In the genomic region with DNA sequence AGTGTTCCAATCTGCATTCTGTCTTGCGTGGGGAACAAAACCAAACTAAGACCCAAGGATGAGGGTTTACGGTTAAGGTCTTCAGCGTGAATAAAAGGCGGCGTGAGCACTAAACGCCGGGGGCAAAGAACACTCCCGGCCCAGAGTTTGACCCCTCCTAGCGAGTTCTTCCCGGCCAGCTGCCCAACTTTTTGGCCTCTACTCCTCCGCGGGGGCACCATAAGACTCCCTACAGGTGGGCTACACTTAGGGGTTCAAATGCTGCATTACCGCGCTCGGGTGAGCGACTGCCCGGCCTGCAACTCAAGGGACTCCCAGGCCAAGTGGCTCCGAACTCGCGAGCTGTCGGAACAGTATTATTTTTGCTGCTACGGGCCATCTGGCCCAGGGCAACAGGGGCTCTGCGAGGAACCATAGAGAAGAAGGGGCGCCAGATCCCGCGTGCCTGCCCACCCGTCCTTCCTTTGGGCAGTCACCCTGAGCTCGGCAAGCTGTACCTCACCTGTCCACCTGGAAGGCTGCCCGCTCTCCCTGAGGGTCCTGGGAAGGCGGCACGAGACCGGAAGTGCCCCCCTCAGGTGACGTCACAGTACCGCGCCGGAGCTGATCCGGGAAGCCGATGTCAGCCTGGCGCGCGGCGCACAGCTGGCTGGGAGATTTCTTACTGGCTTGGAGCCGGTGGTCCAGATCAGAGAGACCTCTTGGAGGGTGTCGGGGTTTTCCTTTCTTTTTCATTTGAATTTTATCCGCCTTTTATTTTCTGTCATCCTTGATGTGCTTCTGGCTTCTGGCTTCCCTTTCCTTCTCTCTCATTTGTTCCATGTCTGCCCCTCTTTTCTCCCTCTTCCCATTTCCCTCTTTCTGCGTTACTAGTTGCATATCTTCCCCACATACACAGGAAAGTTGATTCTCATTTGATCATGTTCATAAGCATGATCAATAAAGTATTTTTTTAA, we compare ENCODE assay signal across 8 cellular contexts. TPM values are rescaled to one million over a fixed set of nuclear protein-coding genes. Genes with fewer than 3 reads are reported as not detected.
DNase-seq lines count a peak whose midpoint lies in the region; ATAC-seq and TF ChIP-seq lines count a peak whose summit lies in the region.

A gene (minus strand): TSS at position 567 of the 956 bp plus-strand sequence. CDS start 21,638 bp downstream, outside the sequence.

- peak; percentile 74 for DNase-seq in DMS 273 treated with DMSO at 0.1 percent for 48 hours (lab: John Stamatoyannopoulos, UW)
- DNase-seq in HuH-7.5 (ENCODE audit: low spot score): peak; percentile 74
- DNase-seq in OCI-M2 (lab: John Stamatoyannopoulos, UW; ENCODE audit: unreplicated experiment): peak; percentile 57
- DNase-seq in activated T-cell treated with anti-CD3 and anti-CD28 coated beads for 48 hours (ENCODE audit: low read depth): peak; percentile 83
- DNase-seq in epithelial cell of proximal tubule (ENCODE audit: low read depth): peak; percentile 25
- peak; percentile 90 for DNase-seq in mucosa of gallbladder (ENCODE audit: low spot score)
- peak; percentile 80 for DNase-seq in stimulated activated CD8-positive, alpha-beta memory T cell treated with anti-CD3 and anti-CD28 coated beads, Interleukin-4, amount 100 ng/mL, for 24 hours (ENCODE audit: low read depth)

- no peak for TF ChIP-seq CTCF in epithelial cell of proximal tubule (conservative IDR thresholded peaks at IDR 0.05; ENCODE audit: low read depth, low read length)

- peak within 1 kb of the TSS; percentile 84 for H3K4me3 ChIP-seq in epithelial cell of proximal tubule (ENCODE audit: low read depth, low read length)

- ATAC-seq in GM21528 (IDR thresholded peaks at IDR 0.05; ENCODE audit: low FRiP score, unreplicated experiment): peak; percentile 95

RNA-seq across cellular contexts. Expression of the gene that starts here (rescaled TPM):
- total RNA-seq in epithelial cell of proximal tubule (16.5 and 29.9 TPM in 2 replicates), mucosa of gallbladder (19.3 TPM)

Comparison
In these comparisons a context has a peak if more than half of its experiments do, and no peak if none do; other contexts are left out.
1. Peak in every context shown above with its lines: DNase-seq, ATAC-seq and H3K4me3 ChIP-seq.
2. DNase-seq: peak in every context shown above with its lines; median percentile 90 in mucosa of gallbladder; 83 in activated T-cell treated with anti-CD3 and anti-CD28 coated beads for 48 hours; 80 in stimulated activated CD8-positive, alpha-beta memory T cell treated with anti-CD3 and anti-CD28 coated beads, Interleukin-4, amount 100 ng/mL, for 24 hours; 74 in DMS 273 treated with DMSO at 0.1 percent for 48 hours; 74 in HuH-7.5; 57 in OCI-M2; 25 in epithelial cell of proximal tubule.